ENCODE assay signal across 1 cellular context in genomic region chr20:45919536-45919933, GRCh38.
TF ChIP-seq lines count a peak whose summit lies in the region.

No MANE protein-coding gene starts in this region.

TF ChIP-seq in HepG2, 621 proteins besides CTCF, POLR2A, EP300 and RAD21 (continued from another document and continues in another):
- TF ChIP-seq, protein P1, sequence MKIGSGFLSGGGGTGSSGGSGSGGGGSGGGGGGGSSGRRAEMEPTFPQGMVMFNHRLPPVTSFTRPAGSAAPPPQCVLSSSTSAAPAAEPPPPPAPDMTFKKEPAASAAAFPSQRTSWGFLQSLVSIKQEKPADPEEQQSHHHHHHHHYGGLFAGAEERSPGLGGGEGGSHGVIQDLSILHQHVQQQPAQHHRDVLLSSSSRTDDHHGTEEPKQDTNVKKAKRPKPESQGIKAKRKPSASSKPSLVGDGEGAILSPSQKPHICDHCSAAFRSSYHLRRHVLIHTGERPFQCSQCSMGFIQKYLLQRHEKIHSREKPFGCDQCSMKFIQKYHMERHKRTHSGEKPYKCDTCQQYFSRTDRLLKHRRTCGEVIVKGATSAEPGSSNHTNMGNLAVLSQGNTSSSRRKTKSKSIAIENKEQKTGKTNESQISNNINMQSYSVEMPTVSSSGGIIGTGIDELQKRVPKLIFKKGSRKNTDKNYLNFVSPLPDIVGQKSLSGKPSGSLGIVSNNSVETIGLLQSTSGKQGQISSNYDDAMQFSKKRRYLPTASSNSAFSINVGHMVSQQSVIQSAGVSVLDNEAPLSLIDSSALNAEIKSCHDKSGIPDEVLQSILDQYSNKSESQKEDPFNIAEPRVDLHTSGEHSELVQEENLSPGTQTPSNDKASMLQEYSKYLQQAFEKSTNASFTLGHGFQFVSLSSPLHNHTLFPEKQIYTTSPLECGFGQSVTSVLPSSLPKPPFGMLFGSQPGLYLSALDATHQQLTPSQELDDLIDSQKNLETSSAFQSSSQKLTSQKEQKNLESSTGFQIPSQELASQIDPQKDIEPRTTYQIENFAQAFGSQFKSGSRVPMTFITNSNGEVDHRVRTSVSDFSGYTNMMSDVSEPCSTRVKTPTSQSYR (CRISPR knock-in tag; IDR thresholded peaks at IDR 0.05; ENCODE audit: borderline replicate concordance) = peak; percentile 55; the same call in 1 of the 2 replicates
- peak; percentile 50; the same call in 1 of the 2 replicates for TF ChIP-seq SPEN (CRISPR knock-in tag; IDR thresholded peaks at IDR 0.05; ENCODE audit: low read depth)
- peak; percentile 10; the same call in 1 of the 2 replicates for TF ChIP-seq ZNF788 (CRISPR knock-in tag; IDR thresholded peaks at IDR 0.05; ENCODE audit: borderline replicate concordance)
- TF ChIP-seq JUNB (CRISPR knock-in tag; IDR thresholded peaks at IDR 0.05; ENCODE audit: borderline replicate concordance) = no peak
- no peak for TF ChIP-seq ETV5 (CRISPR knock-in tag; IDR thresholded peaks at IDR 0.05; ENCODE audit: borderline replicate concordance)
- no peak for TF ChIP-seq ATF4 (CRISPR knock-in tag; IDR thresholded peaks at IDR 0.05)
- no peak for TF ChIP-seq HMG20B (CRISPR knock-in tag; conservative IDR thresholded peaks at IDR 0.05)
- TF ChIP-seq TBX2 (CRISPR knock-in tag; IDR thresholded peaks at IDR 0.05; ENCODE audit: borderline replicate concordance) = no peak
- no peak for TF ChIP-seq ARNT2 (CRISPR knock-in tag; IDR thresholded peaks at IDR 0.05; ENCODE audit: low read depth)
- no peak for TF ChIP-seq SMAD3 (CRISPR knock-in tag; IDR thresholded peaks at IDR 0.05)
- TF ChIP-seq ZNF644 (CRISPR knock-in tag; IDR thresholded peaks at IDR 0.05; ENCODE audit: low read depth) = no peak
- peak; percentile 17 for TF ChIP-seq YY1 (IDR thresholded peaks at IDR 0.05; ENCODE audit: insufficient read depth, insufficient replicate concordance, low read depth, low read length)
- no peak for TF ChIP-seq PPARG (CRISPR knock-in tag; conservative IDR thresholded peaks at IDR 0.05)
- no peak for TF ChIP-seq THAP8 (CRISPR knock-in tag; IDR thresholded peaks at IDR 0.05; ENCODE audit: borderline replicate concordance)
- TF ChIP-seq MAFK (conservative IDR thresholded peaks at IDR 0.05 in 1 of 2, IDR thresholded peaks at IDR 0.05 in 1 of 2; ENCODE audit: low read length in 2 of 2) = no peak
- no peak for TF ChIP-seq TFE3 (CRISPR knock-in tag; IDR thresholded peaks at IDR 0.05)
- TF ChIP-seq, protein P2, sequence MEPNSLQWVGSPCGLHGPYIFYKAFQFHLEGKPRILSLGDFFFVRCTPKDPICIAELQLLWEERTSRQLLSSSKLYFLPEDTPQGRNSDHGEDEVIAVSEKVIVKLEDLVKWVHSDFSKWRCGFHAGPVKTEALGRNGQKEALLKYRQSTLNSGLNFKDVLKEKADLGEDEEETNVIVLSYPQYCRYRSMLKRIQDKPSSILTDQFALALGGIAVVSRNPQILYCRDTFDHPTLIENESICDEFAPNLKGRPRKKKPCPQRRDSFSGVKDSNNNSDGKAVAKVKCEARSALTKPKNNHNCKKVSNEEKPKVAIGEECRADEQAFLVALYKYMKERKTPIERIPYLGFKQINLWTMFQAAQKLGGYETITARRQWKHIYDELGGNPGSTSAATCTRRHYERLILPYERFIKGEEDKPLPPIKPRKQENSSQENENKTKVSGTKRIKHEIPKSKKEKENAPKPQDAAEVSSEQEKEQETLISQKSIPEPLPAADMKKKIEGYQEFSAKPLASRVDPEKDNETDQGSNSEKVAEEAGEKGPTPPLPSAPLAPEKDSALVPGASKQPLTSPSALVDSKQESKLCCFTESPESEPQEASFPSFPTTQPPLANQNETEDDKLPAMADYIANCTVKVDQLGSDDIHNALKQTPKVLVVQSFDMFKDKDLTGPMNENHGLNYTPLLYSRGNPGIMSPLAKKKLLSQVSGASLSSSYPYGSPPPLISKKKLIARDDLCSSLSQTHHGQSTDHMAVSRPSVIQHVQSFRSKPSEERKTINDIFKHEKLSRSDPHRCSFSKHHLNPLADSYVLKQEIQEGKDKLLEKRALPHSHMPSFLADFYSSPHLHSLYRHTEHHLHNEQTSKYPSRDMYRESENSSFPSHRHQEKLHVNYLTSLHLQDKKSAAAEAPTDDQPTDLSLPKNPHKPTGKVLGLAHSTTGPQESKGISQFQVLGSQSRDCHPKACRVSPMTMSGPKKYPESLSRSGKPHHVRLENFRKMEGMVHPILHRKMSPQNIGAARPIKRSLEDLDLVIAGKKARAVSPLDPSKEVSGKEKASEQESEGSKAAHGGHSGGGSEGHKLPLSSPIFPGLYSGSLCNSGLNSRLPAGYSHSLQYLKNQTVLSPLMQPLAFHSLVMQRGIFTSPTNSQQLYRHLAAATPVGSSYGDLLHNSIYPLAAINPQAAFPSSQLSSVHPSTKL (CRISPR knock-in tag; IDR thresholded peaks at IDR 0.05) = peak; percentile 59; the same call in 1 of the 2 replicates
- TF ChIP-seq, protein P3, sequence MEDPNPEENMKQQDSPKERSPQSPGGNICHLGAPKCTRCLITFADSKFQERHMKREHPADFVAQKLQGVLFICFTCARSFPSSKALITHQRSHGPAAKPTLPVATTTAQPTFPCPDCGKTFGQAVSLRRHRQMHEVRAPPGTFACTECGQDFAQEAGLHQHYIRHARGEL (CRISPR knock-in tag; IDR thresholded peaks at IDR 0.05) = no peak
- no peak for TF ChIP-seq ZMYM2 (CRISPR knock-in tag; IDR thresholded peaks at IDR 0.05)
- TF ChIP-seq, protein P4, sequence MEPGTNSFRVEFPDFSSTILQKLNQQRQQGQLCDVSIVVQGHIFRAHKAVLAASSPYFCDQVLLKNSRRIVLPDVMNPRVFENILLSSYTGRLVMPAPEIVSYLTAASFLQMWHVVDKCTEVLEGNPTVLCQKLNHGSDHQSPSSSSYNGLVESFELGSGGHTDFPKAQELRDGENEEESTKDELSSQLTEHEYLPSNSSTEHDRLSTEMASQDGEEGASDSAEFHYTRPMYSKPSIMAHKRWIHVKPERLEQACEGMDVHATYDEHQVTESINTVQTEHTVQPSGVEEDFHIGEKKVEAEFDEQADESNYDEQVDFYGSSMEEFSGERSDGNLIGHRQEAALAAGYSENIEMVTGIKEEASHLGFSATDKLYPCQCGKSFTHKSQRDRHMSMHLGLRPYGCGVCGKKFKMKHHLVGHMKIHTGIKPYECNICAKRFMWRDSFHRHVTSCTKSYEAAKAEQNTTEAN (CRISPR knock-in tag; conservative IDR thresholded peaks at IDR 0.05) = no peak
- TF ChIP-seq ZFP36L1 (CRISPR knock-in tag; IDR thresholded peaks at IDR 0.05) = no peak
- no peak for TF ChIP-seq KDM3A (CRISPR knock-in tag; IDR thresholded peaks at IDR 0.05; ENCODE audit: low read depth)
- TF ChIP-seq GTF3A (CRISPR knock-in tag; conservative IDR thresholded peaks at IDR 0.05) = no peak
- no peak for TF ChIP-seq ZNF460 (CRISPR knock-in tag; IDR thresholded peaks at IDR 0.05; ENCODE audit: borderline replicate concordance)
- no peak for TF ChIP-seq RNF2 (conservative IDR thresholded peaks at IDR 0.05; ENCODE audit: low read depth)
- TF ChIP-seq, protein P5, sequence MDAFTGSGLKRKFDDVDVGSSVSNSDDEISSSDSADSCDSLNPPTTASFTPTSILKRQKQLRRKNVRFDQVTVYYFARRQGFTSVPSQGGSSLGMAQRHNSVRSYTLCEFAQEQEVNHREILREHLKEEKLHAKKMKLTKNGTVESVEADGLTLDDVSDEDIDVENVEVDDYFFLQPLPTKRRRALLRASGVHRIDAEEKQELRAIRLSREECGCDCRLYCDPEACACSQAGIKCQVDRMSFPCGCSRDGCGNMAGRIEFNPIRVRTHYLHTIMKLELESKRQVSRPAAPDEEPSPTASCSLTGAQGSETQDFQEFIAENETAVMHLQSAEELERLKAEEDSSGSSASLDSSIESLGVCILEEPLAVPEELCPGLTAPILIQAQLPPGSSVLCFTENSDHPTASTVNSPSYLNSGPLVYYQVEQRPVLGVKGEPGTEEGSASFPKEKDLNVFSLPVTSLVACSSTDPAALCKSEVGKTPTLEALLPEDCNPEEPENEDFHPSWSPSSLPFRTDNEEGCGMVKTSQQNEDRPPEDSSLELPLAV (CRISPR knock-in tag; conservative IDR thresholded peaks at IDR 0.05; ENCODE audit: low read depth) = no peak
- TF ChIP-seq ZNF329 (CRISPR knock-in tag; IDR thresholded peaks at IDR 0.05; ENCODE audit: low read depth) = no peak
- TF ChIP-seq ZNF879 (CRISPR knock-in tag; IDR thresholded peaks at IDR 0.05) = no peak
- TF ChIP-seq ZNF782 (CRISPR knock-in tag; IDR thresholded peaks at IDR 0.05; ENCODE audit: borderline replicate concordance) = no peak
- TF ChIP-seq KLF6 (CRISPR knock-in tag; IDR thresholded peaks at IDR 0.05) = no peak
- no peak for TF ChIP-seq ZHX2 (IDR thresholded peaks at IDR 0.05; ENCODE audit: low read depth)
- no peak for TF ChIP-seq ZHX2 (CRISPR knock-in tag; IDR thresholded peaks at IDR 0.05; ENCODE audit: borderline replicate concordance)
- TF ChIP-seq NFYB (CRISPR knock-in tag; IDR thresholded peaks at IDR 0.05) = no peak
- no peak for TF ChIP-seq FOXC1 (CRISPR knock-in tag; IDR thresholded peaks at IDR 0.05; ENCODE audit: borderline replicate concordance)
- TF ChIP-seq MTA1 (CRISPR knock-in tag; IDR thresholded peaks at IDR 0.05; ENCODE audit: borderline replicate concordance) = no peak
- no peak for TF ChIP-seq ZNF326 (CRISPR knock-in tag; IDR thresholded peaks at IDR 0.05; ENCODE audit: borderline replicate concordance)
- TF ChIP-seq MYC (CRISPR knock-in tag; IDR thresholded peaks at IDR 0.05; ENCODE audit: borderline replicate concordance) = peak; percentile 36; the same call in 1 of the 2 replicates
- TF ChIP-seq ELF3 (CRISPR knock-in tag; IDR thresholded peaks at IDR 0.05) = peak; percentile 97
- TF ChIP-seq, protein P6, sequence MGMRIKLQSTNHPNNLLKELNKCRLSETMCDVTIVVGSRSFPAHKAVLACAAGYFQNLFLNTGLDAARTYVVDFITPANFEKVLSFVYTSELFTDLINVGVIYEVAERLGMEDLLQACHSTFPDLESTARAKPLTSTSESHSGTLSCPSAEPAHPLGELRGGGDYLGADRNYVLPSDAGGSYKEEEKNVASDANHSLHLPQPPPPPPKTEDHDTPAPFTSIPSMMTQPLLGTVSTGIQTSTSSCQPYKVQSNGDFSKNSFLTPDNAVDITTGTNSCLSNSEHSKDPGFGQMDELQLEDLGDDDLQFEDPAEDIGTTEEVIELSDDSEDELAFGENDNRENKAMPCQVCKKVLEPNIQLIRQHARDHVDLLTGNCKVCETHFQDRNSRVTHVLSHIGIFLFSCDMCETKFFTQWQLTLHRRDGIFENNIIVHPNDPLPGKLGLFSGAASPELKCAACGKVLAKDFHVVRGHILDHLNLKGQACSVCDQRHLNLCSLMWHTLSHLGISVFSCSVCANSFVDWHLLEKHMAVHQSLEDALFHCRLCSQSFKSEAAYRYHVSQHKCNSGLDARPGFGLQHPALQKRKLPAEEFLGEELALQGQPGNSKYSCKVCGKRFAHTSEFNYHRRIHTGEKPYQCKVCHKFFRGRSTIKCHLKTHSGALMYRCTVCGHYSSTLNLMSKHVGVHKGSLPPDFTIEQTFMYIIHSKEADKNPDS (CRISPR knock-in tag; IDR thresholded peaks at IDR 0.05) = no peak
- no peak for TF ChIP-seq KAT8 (CRISPR knock-in tag; IDR thresholded peaks at IDR 0.05)
